11 cellular contexts compared by ENCODE assay signal in the genomic region with DNA sequence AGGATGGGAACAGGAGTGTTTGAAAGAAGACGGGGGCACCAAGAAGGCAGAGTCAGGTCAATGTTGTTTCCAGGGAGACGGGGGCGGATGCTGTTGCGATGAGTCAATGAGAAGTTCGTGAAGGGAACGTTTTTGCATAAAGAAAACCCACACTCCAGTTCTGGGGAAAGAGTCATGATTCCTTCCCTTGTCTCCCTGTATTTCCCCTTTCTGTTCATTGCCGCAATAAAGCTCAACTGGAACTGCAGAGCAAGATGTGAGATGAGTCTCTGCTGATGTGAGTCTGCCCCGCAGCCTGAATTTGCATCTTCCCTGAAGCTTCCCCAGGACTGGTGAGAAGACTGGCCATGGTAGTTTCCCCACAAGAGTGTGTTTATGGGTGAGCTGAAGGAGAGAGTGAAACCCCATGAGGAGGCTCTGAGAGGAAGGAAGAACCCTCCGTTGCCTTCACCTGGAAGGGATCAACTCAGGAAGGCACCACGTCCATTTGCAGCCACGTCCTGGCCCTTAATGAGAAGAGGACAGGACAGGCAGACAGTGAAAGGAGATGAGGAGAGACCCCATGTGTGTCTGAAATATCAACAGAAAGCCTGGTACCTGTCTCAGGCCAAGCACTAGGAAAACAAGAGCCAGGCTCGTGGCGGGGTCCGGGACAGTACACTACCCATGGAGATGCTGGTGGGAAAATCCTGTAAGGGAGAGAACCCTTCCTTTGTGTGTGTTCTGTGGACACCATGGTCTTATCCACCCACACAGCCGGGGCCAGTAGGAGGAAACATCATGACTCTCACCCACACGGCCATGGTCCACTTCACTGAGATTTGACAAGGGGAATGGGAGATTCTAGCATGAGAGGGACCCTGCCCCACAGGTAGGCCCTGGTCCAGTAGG. TPM values are rescaled to one million over a fixed set of nuclear protein-coding genes. Genes with fewer than 3 reads are reported as not detected.
A peak's percentile ranks its signal among the peaks of the same experiment; 100 is the strongest.
DNase-seq lines count a peak whose midpoint lies in the region; ATAC-seq and TF ChIP-seq lines count a peak whose summit lies in the region.
"Had no signal": no experiment of that assay in that cellular context is flagged by ENCODE, and none has a peak within 500 bp of the region (broad histone marks: within the 10 kb centered on the region; RNA-seq: fewer than 3 reads in every experiment).

No MANE protein-coding gene starts in this region.

- peak overlapping the region in 1 of 2 donors; percentile 13 for H3K27ac Mint-ChIP-seq in stimulated activated naive CD8-positive, alpha-beta T cell treated with anti-CD3 and anti-CD28 coated beads, Interleukin-15, amount 100 ng/mL, for 72 hours
- no peak overlapping the region for H3K27ac Mint-ChIP-seq in HFFc6

- H3K36me3 ChIP-seq in suprapubic skin = no peaks in the 10 kb centered on the region
- H3K36me3 ChIP-seq: WERI-Rb-1 had no signal

- 78% methylated on average over 16 of the region's 16 CpGs for WGBS in suprapubic skin

- no peak for DNase-seq in stimulated activated naive CD8-positive, alpha-beta T cell treated with anti-CD3 and anti-CD28 coated beads, Interleukin-15, Interleukin-2, amounts not matched to agents 100 U/mL and 50 U/mL, for 24 hours
- no peak for DNase-seq in stimulated activated naive CD8-positive, alpha-beta T cell treated with anti-CD3 and anti-CD28 coated beads, Interleukin-15, amount 100 ng/mL, for 72 hours
- DNase-seq in MV-4-11 (lab: John Stamatoyannopoulos, UW) = peak; percentile 82
- no peak for DNase-seq in HFFc6
- no peak for DNase-seq in occipital lobe (lab: John Stamatoyannopoulos, UW)
- no peak for DNase-seq in suprapubic skin (ENCODE audit: low spot score in 2 of 2)
- DNase-seq: C1 segment of cervical spinal cord, NCI-H1436 treated with DMSO at 0.1 percent for 48 hours, WERI-Rb-1 had no signal

- H3K36me3 Mint-ChIP-seq in HFFc6 (ENCODE audit: low read depth) = peaks cover 16% of the 10 kb centered on the region

- TF ChIP-seq CTCF in HFFc6 (IDR thresholded peaks at IDR 0.05) (no peak), suprapubic skin (IDR thresholded peaks at IDR 0.05) (no peak)

- no peak overlapping the region for H3K27ac ChIP-seq in suprapubic skin
- H3K27ac ChIP-seq: WERI-Rb-1 had no signal

- TF ChIP-seq POLR2A in suprapubic skin (IDR thresholded peaks at IDR 0.05) = no peak

- H3K4me1 ChIP-seq in suprapubic skin = no peaks in the 10 kb centered on the region

- TF ChIP-seq EP300 in suprapubic skin (IDR thresholded peaks at IDR 0.05) = no peak

- peaks cover 7% of the 10 kb centered on the region for H3K27me3 ChIP-seq in suprapubic skin

- no peak overlapping the region for H3K4me3 ChIP-seq in suprapubic skin

- H3K9me3 Mint-ChIP-seq in stimulated activated naive CD8-positive, alpha-beta T cell treated with anti-CD3 and anti-CD28 coated beads, Interleukin-15, amount 100 ng/mL, for 72 hours = peaks cover 6 to 14% of the 10 kb centered on the region in 2 donors
- peaks cover 71% of the 10 kb centered on the region for H3K9me3 Mint-ChIP-seq in HFFc6

- no peak overlapping the region for H3K4me3 Mint-ChIP-seq in stimulated activated naive CD8-positive, alpha-beta T cell treated with anti-CD3 and anti-CD28 coated beads, Interleukin-15, amount 100 ng/mL, for 72 hours
- no peak overlapping the region for H3K4me3 Mint-ChIP-seq in HFFc6

- peaks cover 28% of the 10 kb centered on the region for H3K9me3 ChIP-seq in suprapubic skin

- no peaks in the 10 kb centered on the region for H3K4me1 Mint-ChIP-seq in stimulated activated naive CD8-positive, alpha-beta T cell treated with anti-CD3 and anti-CD28 coated beads, Interleukin-15, amount 100 ng/mL, for 72 hours
- H3K4me1 Mint-ChIP-seq in HFFc6 (ENCODE audit: low read depth) = no peaks in the 10 kb centered on the region

- peaks cover 43% of the 10 kb centered on the region for H3K27me3 Mint-ChIP-seq in stimulated activated naive CD8-positive, alpha-beta T cell treated with anti-CD3 and anti-CD28 coated beads, Interleukin-15, amount 100 ng/mL, for 72 hours
- peaks cover 2% of the 10 kb centered on the region for H3K27me3 Mint-ChIP-seq in HFFc6 (ENCODE audit: insufficient read depth)

- ATAC-seq in stimulated activated naive CD8-positive, alpha-beta T cell treated with anti-CD3 and anti-CD28 coated beads, Interleukin-15, Interleukin-2, amounts not matched to agents 100 U/mL and 50 U/mL, for 24 hours = peak; percentile 32
- ATAC-seq in stimulated activated naive CD8-positive, alpha-beta T cell treated with anti-CD3 and anti-CD28 coated beads, Interleukin-15, amount 100 ng/mL, for 72 hours = no peak
- ATAC-seq: Panc1 had no signal

RNA-seq across cellular contexts. Expression of gene LILRA1, which starts 13.7 kb away (rescaled TPM):
- not detected for total RNA-seq in HFFc6 (2021; fragmentation: NEBNext Ultra II Directional; extraction: Animal tissue kit (Norgen Biotek cat#: 25700))
- total RNA-seq in occipital lobe = 0.16 TPM
- not detected for total RNA-seq in suprapubic skin
- total RNA-seq: pulmonary artery endothelial cell had no signal

RNA-seq across cellular contexts. Expression of gene LILRB1, which starts 23.1 kb away (rescaled TPM):
- total RNA-seq in HFFc6 (2021; fragmentation: NEBNext Ultra II Directional; extraction: Animal tissue kit (Norgen Biotek cat#: 25700)) = not detected
- not detected for total RNA-seq in occipital lobe
- not detected for total RNA-seq in suprapubic skin
- total RNA-seq: pulmonary artery endothelial cell had no signal

RNA-seq across cellular contexts. Expression of gene LILRA2, which starts 33.5 kb away (rescaled TPM):
- not detected for total RNA-seq in HFFc6 (2021; fragmentation: NEBNext Ultra II Directional; extraction: Animal tissue kit (Norgen Biotek cat#: 25700))
- total RNA-seq in occipital lobe (0.94 TPM), suprapubic skin (under 1 TPM in 1 of 4 donors, not detected in 3; 0.15 TPM)
- total RNA-seq: pulmonary artery endothelial cell had no signal

RNA-seq across cellular contexts. Expression of gene LILRB4, which starts 55.6 kb away (rescaled TPM):
- total RNA-seq in HFFc6 (2021; fragmentation: NEBNext Ultra II Directional; extraction: Animal tissue kit (Norgen Biotek cat#: 25700)) = not detected
- total RNA-seq in occipital lobe (1.6 TPM), suprapubic skin (1 to 10 TPM in 1 of 4 donors, under 1 TPM in 2, not detected in 1; 0.38 to 3.2 (median 0.86) TPM)
- total RNA-seq: pulmonary artery endothelial cell had no signal
